ENCODE assay signal across 33 cellular contexts in genomic region chr2:172305066-172305465, GRCh38.
"Had no signal": no experiment of that assay in that cellular context is flagged by ENCODE, and none has a peak within 500 bp of the region (broad histone marks: within the 10 kb centered on the region; RNA-seq: fewer than 3 reads in every experiment).

No MANE protein-coding gene starts in this region.

- DNase-seq: activated CD4-positive, alpha-beta memory T cell treated with anti-CD3 and anti-CD28 coated beads, Interleukin-2, amount 10 ng/mL, durations not matched to agents 7 days and 5 days; activated CD4-positive, alpha-beta T cell treated with anti-CD3 and anti-CD28 coated beads for 1 hour; activated CD4-positive, alpha-beta T cell treated with anti-CD3 and anti-CD28 coated beads, Interleukin-2, amount 10 ng/mL, durations not matched to agents 7 days and 5 days; activated gamma-delta T cell treated with Interleukin-2 at 50 U/mL for 16 hours; activated naive CD4-positive, alpha-beta T cell treated with anti-CD3 and anti-CD28 coated beads, Interleukin-2, amount 50 U/mL, for 16 hours; activated T-cell treated with anti-CD3 and anti-CD28 coated beads, Interleukin-2, amount 50 U/mL, for 4 hours; amniotic stem cell; brain microvascular endothelial cell; foreskin fibroblast; head of caudate nucleus; hippocampal formation; left cardiac atrium; left ventricle myocardium superior; mammary epithelial cell; naive thymus-derived CD8-positive, alpha-beta T cell; nucleus accumbens; pancreas; retina; stimulated activated CD4-positive, alpha-beta T cell treated with anti-CD3 and anti-CD28 coated beads, Interleukin-1b, Interleukin-23, amount 100 ng/mL, for 48 hours; stimulated activated CD4-positive, alpha-beta T cell treated with anti-CD3 and anti-CD28 coated beads, Interleukin-4, amount 100 ng/mL, for 4 hours; stimulated activated CD8-positive, alpha-beta memory T cell treated with anti-CD3 and anti-CD28 coated beads, Interleukin-4, amount 100 ng/mL, for 48 hours; stimulated activated naive CD8-positive, alpha-beta T cell treated with anti-CD3 and anti-CD28 coated beads, Interleukin-15, amount 100 ng/mL, for 72 hours; substantia nigra; uterus had no signal

- H3K4me1 ChIP-seq: prostate gland, uterus had no signal

- H3K9me3 ChIP-seq: pancreas, prostate gland, uterus had no signal

- H3K4me2 ChIP-seq: smooth muscle cell had no signal

- H3K27ac ChIP-seq: brain microvascular endothelial cell, coronary artery, pancreas, prostate gland, uterus had no signal

- H3K36me3 ChIP-seq: brain microvascular endothelial cell, pancreas, prostate gland, uterus had no signal

- FAIRE-seq: astrocyte, endothelial cell of umbilical vein, keratinocyte, pancreas had no signal

- H3K27me3 ChIP-seq: brain microvascular endothelial cell, pancreas, uterus had no signal

- H3K4me3 ChIP-seq: coronary artery, pancreas, prostate gland, smooth muscle cell, uterus had no signal

- ATAC-seq: activated T-cell treated with anti-CD3 and anti-CD28 coated beads, Interleukin-2, amount 50 U/mL, for 4 hours; activated T-helper 17 cell treated with anti-CD3 and anti-CD28 coated beads, Interleukin-2, amount 50 U/mL, for 72 hours; left cardiac atrium; left ventricle myocardium superior; naive thymus-derived CD8-positive, alpha-beta T cell; pancreas; sciatic nerve; stimulated activated memory B cell treated with anti-CD40 and anti-IgM and Interleukin-4, amounts not matched to agents 10 μg/mL and 1 μg/mL and 100 μg/mL, for 72 hours; stimulated activated naive CD8-positive, alpha-beta T cell treated with anti-CD3 and anti-CD28 coated beads, Interleukin-15, amount 100 ng/mL, for 72 hours had no signal
